8 cellular contexts compared by ENCODE assay signal in genomic region chr16:66274335-66275110, GRCh38.
DNase-seq lines count a peak whose midpoint lies in the region; ATAC-seq, FAIRE-seq and TF ChIP-seq lines count a peak whose summit lies in the region.

No MANE protein-coding gene starts in this region.

- no peaks in the 10 kb centered on the region for H3K9me3 ChIP-seq in small intestine (ENCODE audit: control insufficient read depth, low read depth)
- H3K9me3 ChIP-seq in kidney (ENCODE audit: control insufficient read depth in 1 of 2, low read length in 2 of 2), result no peaks in the 10 kb centered on the region

- no peaks in the 10 kb centered on the region for H3K36me3 ChIP-seq in small intestine (ENCODE audit: control insufficient read depth in 2 of 2, insufficient read depth in 2 of 2, low read length in 2 of 2)
- no peaks in the 10 kb centered on the region for H3K36me3 ChIP-seq in kidney (ENCODE audit: control insufficient read depth in 1 of 2, insufficient read depth in 2 of 2, low read length in 2 of 2)

- DNase-seq in AG08395 (ENCODE audit: low spot score), result peak; percentile 40
- DNase-seq in NCI-H460 (ENCODE audit: extremely low read depth, low read depth), result peak; percentile 47
- DNase-seq in choroid plexus epithelial cell (ENCODE audit: low read depth), result peak; percentile 73
- DNase-seq in small intestine, result peak; percentile 29
- DNase-seq in Right ventricle myocardium superior, result no peak
- DNase-seq in kidney, result no peak

- peaks cover 0 to 3% of the 10 kb centered on the region in 2 donors for H3K4me1 ChIP-seq in small intestine (ENCODE audit: control insufficient read depth in 2 of 2, insufficient read depth in 1 of 2, low read depth in 1 of 2, low read length in 1 of 2)
- peaks cover 0 to 4% of the 10 kb centered on the region in 2 donors for H3K4me1 ChIP-seq in kidney (ENCODE audit: control insufficient read depth in 1 of 2, insufficient read depth in 1 of 2, low read depth in 1 of 2, low read length in 2 of 2)

- WGBS in small intestine, 3 donors, result 57 to 69% (median 58%) methylated on average over 9 of the region's 9 CpGs

- intact Hi-C loops in Right ventricle myocardium superior (cut with DNase I), result no loop called here
- intact Hi-C loops in kidney (cut with DNase I), result no loop called here

- H3K4me3 ChIP-seq in choroid plexus epithelial cell (ENCODE audit: low read depth, low read length), result no peak overlapping the region
- H3K4me3 ChIP-seq in small intestine (ENCODE audit: low read depth in 1 of 2, low read length in 2 of 2), result no peak overlapping the region
- H3K4me3 ChIP-seq in kidney (ENCODE audit: low read length in 2 of 2), result no peak overlapping the region

- FAIRE-seq in small intestine (lab: Jason Lieb, UNC) (no peak), kidney (lab: Jason Lieb, UNC) (no peak)

- no peak for ATAC-seq in GM18873 (IDR thresholded peaks at IDR 0.05; ENCODE audit: low FRiP score, unreplicated experiment)
- no peak for ATAC-seq in Right ventricle myocardium superior (ENCODE audit: poor library complexity)

- no peak overlapping the region for H3K9ac ChIP-seq in kidney (ENCODE audit: low read length in 2 of 2)

- H3K27ac ChIP-seq in small intestine (ENCODE audit: low read depth in 1 of 2, low read length in 1 of 2) (no peak overlapping the region), kidney (ENCODE audit: low read depth in 2 of 2, low read length in 2 of 2) (no peak overlapping the region)

- H3K27me3 ChIP-seq in small intestine (ENCODE audit: control insufficient read depth in 2 of 2, insufficient read depth in 2 of 2, low read length in 2 of 2), result peaks cover 0 to 2% of the 10 kb centered on the region in 2 donors

- TF ChIP-seq CTCF in GM12872 (IDR thresholded peaks at IDR 0.05; ENCODE audit: insufficient read depth, low read depth, low read length), result peak; percentile 39
- TF ChIP-seq CTCF in choroid plexus epithelial cell (conservative IDR thresholded peaks at IDR 0.05; ENCODE audit: low read depth, low read length), result no peak
- no peak for TF ChIP-seq CTCF in kidney (IDR thresholded peaks at IDR 0.05; ENCODE audit: borderline replicate concordance, extremely low read depth, insufficient read depth)

Comparison
In these comparisons a context has a peak if more than half of its experiments do, and no peak if none do; other contexts are left out.
1. DNase-seq: peak in AG08395 (single experiment), NCI-H460 (single experiment), choroid plexus epithelial cell (single experiment) and small intestine (single experiment); none in Right ventricle myocardium superior (single experiment) and kidney (single experiment).